Comparison of ENCODE assay signal across 8 cellular contexts in genomic region chr14:34538871-34539406, GRCh38. TPM values are rescaled to one million over a fixed set of nuclear protein-coding genes. Genes with fewer than 3 reads are reported as not detected.
DNase-seq lines count a peak whose midpoint lies in the region; ATAC-seq and TF ChIP-seq lines count a peak whose summit lies in the region.

No MANE protein-coding gene starts in this region.

- peak overlapping the region; percentile 63 for H3K4me2 ChIP-seq in neuronal stem cell (ENCODE audit: insufficient read depth, low read length, poor library complexity, severe bottlenecking)

- peak overlapping the region; percentile 96 for H3K27ac ChIP-seq in ectodermal cell (ENCODE audit: insufficient read depth, low read depth, low read length, poor library complexity, severe bottlenecking)
- H3K27ac ChIP-seq in neuronal stem cell (replicated peaks; ENCODE audit: low read length) = peak overlapping the region; percentile 76

- H4K91ac ChIP-seq in neuronal stem cell (ENCODE audit: low read depth, low read length, poor library complexity) = no peak overlapping the region

- no peak overlapping the region for H3K23ac ChIP-seq in neuronal stem cell (ENCODE audit: low read depth, low read length, poor library complexity)

- WGBS in ectodermal cell, 2 experiments = 10 to 11% methylated on average over 15 of the region's 15 CpGs
- no CpG with 5 or more reads among the region's 15 CpGs for WGBS in neuronal stem cell (ENCODE audit: extremely low coverage in 2 of 2, insufficient read length in 2 of 2, insufficient replicate concordance in 1 of 2), 2 donors

- no peak for TF ChIP-seq CTCF in GM12875 (IDR thresholded peaks at IDR 0.05; ENCODE audit: borderline replicate concordance, insufficient read depth, low read depth, low read length)

- H3K4me1 ChIP-seq in ectodermal cell (ENCODE audit: control insufficient read depth, insufficient read depth, low read length) (no peaks in the 10 kb centered on the region), neuronal stem cell (ENCODE audit: control insufficient read depth in 2 of 2, insufficient read depth in 1 of 2, low read depth in 1 of 2, low read length in 2 of 2) (peaks cover 0 to 3% of the 10 kb centered on the region in 2 donors)

- peaks cover 4% of the 10 kb centered on the region for H3K36me3 ChIP-seq in ectodermal cell (ENCODE audit: control insufficient read depth, insufficient read depth, low read length)
- peaks cover 4 to 28% of the 10 kb centered on the region in 2 donors for H3K36me3 ChIP-seq in neuronal stem cell (replicated peaks in 1 of 2; ENCODE audit: control insufficient read depth in 2 of 2, insufficient read depth in 2 of 2, low read length in 2 of 2)

- H3K9me3 ChIP-seq in ectodermal cell (ENCODE audit: control insufficient read depth, low read length) = no peaks in the 10 kb centered on the region
- no peaks in the 10 kb centered on the region for H3K9me3 ChIP-seq in neuronal stem cell (replicated peaks in 1 of 2; ENCODE audit: control insufficient read depth in 2 of 2, insufficient read depth in 1 of 2, low read depth in 1 of 2, low read length in 2 of 2)

- no peak overlapping the region for H2BK120ac ChIP-seq in neuronal stem cell (ENCODE audit: low read depth, low read length)

- H2AK5ac ChIP-seq in neuronal stem cell (ENCODE audit: low read depth, low read length) = no peak overlapping the region

- ATAC-seq in HG02759 (IDR thresholded peaks at IDR 0.05; ENCODE audit: unreplicated experiment) (no peak), HG02870 (IDR thresholded peaks at IDR 0.05; ENCODE audit: unreplicated experiment) (no peak)

- H3K14ac ChIP-seq in neuronal stem cell (ENCODE audit: low read length) = peak overlapping the region; percentile 5

- H3K9ac ChIP-seq in neuronal stem cell (ENCODE audit: low read depth, low read length, poor library complexity) = peak overlapping the region; percentile 92

- peak overlapping the region; percentile 74 for H3K18ac ChIP-seq in neuronal stem cell (ENCODE audit: low read length)

- H4K8ac ChIP-seq in neuronal stem cell (ENCODE audit: low read depth, low read length) = no peak overlapping the region

- no peak for DNase-seq in Jurkat, Clone E6-1 (ENCODE audit: low read depth, low spot score)
- no peak for DNase-seq in neuronal stem cell (ENCODE audit: low spot score)
- DNase-seq in ureter (ENCODE audit: low spot score) = no peak
- DNase-seq in activated CD4-positive, alpha-beta T cell treated with anti-CD3 and anti-CD28 coated beads, Interleukin-2, amount 50 U/mL, for 48 hours = no peak

- H2BK12ac ChIP-seq in neuronal stem cell (ENCODE audit: low read length) = no peak overlapping the region

- peaks cover 5% of the 10 kb centered on the region for H3K79me1 ChIP-seq in neuronal stem cell (ENCODE audit: low read depth, low read length)

- H3K4ac ChIP-seq in neuronal stem cell (ENCODE audit: low read length) = no peak overlapping the region

- peak overlapping the region; percentile 15 for H2BK5ac ChIP-seq in neuronal stem cell (ENCODE audit: low read length)

- H2BK15ac ChIP-seq in neuronal stem cell (ENCODE audit: low read length) = no peak overlapping the region

- H3K4me3 ChIP-seq in GM12875 (ENCODE audit: low read depth, low read length) (peak overlapping the region; percentile 94), ectodermal cell (ENCODE audit: insufficient read depth, low read depth, low read length) (peak overlapping the region; percentile 81), neuronal stem cell (ENCODE audit: low read length in 2 of 2) (peak overlapping the region; percentile 78 to 94)
- peak overlapping the region; percentile 93 for H3K4me3 ChIP-seq in Jurkat, Clone E6-1 (ENCODE audit: low read length)

- no peaks in the 10 kb centered on the region for H3K27me3 ChIP-seq in ectodermal cell (ENCODE audit: control insufficient read depth, insufficient read depth, low read length, poor library complexity, severe bottlenecking)
- H3K27me3 ChIP-seq in neuronal stem cell (ENCODE audit: control insufficient read depth in 3 of 3, insufficient read depth in 3 of 3, low read depth in 1 of 3, low read length in 3 of 3) = no peaks in the 10 kb centered on the region

- peak overlapping the region; percentile 97 for H2AFZ ChIP-seq in neuronal stem cell (ENCODE audit: low read length)

RNA-seq across cellular contexts. Expression of gene EAPP, which starts 0.6 kb away (rescaled TPM):
- 46.1 TPM for polyA plus RNA-seq in Jurkat, Clone E6-1 (2012; ENCODE audit: insufficient read depth, insufficient read length)
- polyA plus RNA-seq in ectodermal cell (2013, experiment 1 of 4) = 48.9 TPM
- polyA plus RNA-seq in ectodermal cell (2013, experiment 2 of 4) = 56.0 TPM
- 48.4 TPM for polyA plus RNA-seq in ectodermal cell (2013, experiment 3 of 4)
- 59.1 TPM for polyA plus RNA-seq in ectodermal cell (2013, experiment 4 of 4)
- 58.1 TPM for polyA plus RNA-seq in neuronal stem cell (2013, experiment 1 of 2)
- 61.4 TPM for polyA plus RNA-seq in neuronal stem cell (2013, experiment 2 of 2)
- total RNA-seq in ureter = 42.7 TPM
